Comparison of ENCODE assay signal across 8 cellular contexts in genomic region chr11:843818-844692, GRCh38.
DNase-seq lines count a peak whose midpoint lies in the region; ATAC-seq and TF ChIP-seq lines count a peak whose summit lies in the region.

No MANE protein-coding gene starts in this region.

- peaks cover 9% of the 10 kb centered on the region for H3K27me3 Mint-ChIP-seq in stimulated activated naive CD8-positive, alpha-beta T cell treated with anti-CD3 and anti-CD28 coated beads, Interleukin-15, amount 100 ng/mL, for 72 hours

- H3K27me3 ChIP-seq in layer of hippocampus (ENCODE audit: control insufficient read depth, insufficient read depth, low read length) = no peaks in the 10 kb centered on the region

- peaks cover 68% of the 10 kb centered on the region for H3K4me1 Mint-ChIP-seq in stimulated activated naive CD8-positive, alpha-beta T cell treated with anti-CD3 and anti-CD28 coated beads, Interleukin-15, amount 100 ng/mL, for 72 hours

- ATAC-seq in stimulated activated naive CD8-positive, alpha-beta T cell treated with anti-CD3 and anti-CD28 coated beads, Interleukin-15, amount 100 ng/mL, for 72 hours = peak; percentile 42
- ATAC-seq in HG03378 (IDR thresholded peaks at IDR 0.05; ENCODE audit: unreplicated experiment) = no peak

- H3K9me3 Mint-ChIP-seq in stimulated activated naive CD8-positive, alpha-beta T cell treated with anti-CD3 and anti-CD28 coated beads, Interleukin-15, amount 100 ng/mL, for 72 hours = no peaks in the 10 kb centered on the region

- H3K4me3 Mint-ChIP-seq in stimulated activated naive CD8-positive, alpha-beta T cell treated with anti-CD3 and anti-CD28 coated beads, Interleukin-15, amount 100 ng/mL, for 72 hours = peak overlapping the region; percentile 89 to 94

- peak overlapping the region; percentile 77 for H3K27ac ChIP-seq in layer of hippocampus (ENCODE audit: low read depth, low read length)

- peak overlapping the region; percentile 85 for H3K27ac Mint-ChIP-seq in stimulated activated naive CD8-positive, alpha-beta T cell treated with anti-CD3 and anti-CD28 coated beads, Interleukin-15, amount 100 ng/mL, for 72 hours

- H3K4me3 ChIP-seq in choroid plexus epithelial cell (ENCODE audit: low read depth, low read length) = peak overlapping the region; percentile 91

- DNase-seq in GM03348 (ENCODE audit: low spot score) (peak; percentile 94), OCI-M1 (lab: John Stamatoyannopoulos, UW) (peak; percentile 77), choroid plexus epithelial cell (ENCODE audit: low read depth) (peak; percentile 97), NOMO-1 (lab: John Stamatoyannopoulos, UW; ENCODE audit: unreplicated experiment in 2 of 2) (no peak), NCI-H748 (lab: John Stamatoyannopoulos, UW; ENCODE audit: unreplicated experiment) (no peak)
- DNase-seq in stimulated activated naive CD8-positive, alpha-beta T cell treated with anti-CD3 and anti-CD28 coated beads, Interleukin-15, amount 100 ng/mL, for 72 hours = no peak

- TF ChIP-seq CTCF in choroid plexus epithelial cell (conservative IDR thresholded peaks at IDR 0.05; ENCODE audit: low read depth, low read length) = no peak

Comparison
In these comparisons a context has a peak if more than half of its experiments do, and no peak if none do; other contexts are left out.
1. DNase-seq: peak in GM03348 (single experiment), OCI-M1 (single experiment) and choroid plexus epithelial cell (single experiment); none in stimulated activated naive CD8-positive, alpha-beta T cell treated with anti-CD3 and anti-CD28 coated beads, Interleukin-15, amount 100 ng/mL, for 72 hours (0 of 2), NOMO-1 (0 of 2) and NCI-H748 (single experiment).